ENCODE assay signal across 23 cellular contexts in the genomic region with DNA sequence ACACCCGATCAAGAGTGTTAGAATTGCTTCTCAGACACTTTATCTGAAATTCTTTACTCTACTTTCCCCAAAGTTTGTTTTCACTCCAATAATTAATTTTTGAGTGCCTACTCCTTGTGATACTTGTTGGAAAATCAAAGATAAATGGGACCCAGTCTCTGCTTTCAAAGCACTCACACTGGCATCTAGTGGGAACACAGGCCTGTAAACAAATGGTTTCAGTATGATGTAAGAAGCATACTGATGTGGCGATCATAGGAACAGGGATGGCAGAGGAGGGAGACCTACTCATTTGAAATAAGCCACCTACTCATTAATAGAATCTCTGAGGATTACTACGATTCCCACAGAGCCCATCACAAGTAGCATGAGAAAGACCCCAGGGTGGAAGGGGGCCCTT.
DNase-seq lines count a peak whose midpoint lies in the region; ATAC-seq lines count a peak whose summit lies in the region.
"Had no signal": no experiment of that assay in that cellular context is flagged by ENCODE, and none has a peak within 500 bp of the region (broad histone marks: within the 10 kb centered on the region; RNA-seq: fewer than 3 reads in every experiment).

No MANE protein-coding gene starts in this region.

- no peak overlapping the region for H3K4me3 Mint-ChIP-seq in activated T-helper 17 cell treated with anti-CD3 and anti-CD28 coated beads, Interleukin-2, amount 50 U/mL, for 72 hours
- H3K4me3 Mint-ChIP-seq: CD8-positive, alpha-beta T cell had no signal

- H3K27me3 ChIP-seq in adipocyte (replicated peaks; ENCODE audit: control insufficient read depth, insufficient read depth, low read length) (peaks cover 2% of the 10 kb centered on the region), mesenchymal stem cell (ENCODE audit: control insufficient read depth in 1 of 2, insufficient read depth in 1 of 2, low read length in 2 of 2) (no peaks in the 10 kb centered on the region), H7 (ENCODE audit: control insufficient read depth, insufficient read depth, low read length) (no peaks in the 10 kb centered on the region)
- H3K27me3 ChIP-seq: BLaER1 treated with 17β-estradiol and CSF1 and Interleukin-3, amounts not matched to agents 10 nM and 100 nM; SJCRH30 had no signal

- H2BK120ac ChIP-seq in mesenchymal stem cell (ENCODE audit: low read depth, low read length), result no peak overlapping the region

- H3K4ac ChIP-seq in mesenchymal stem cell (ENCODE audit: low read depth in 1 of 2, low read length in 2 of 2), result no peak overlapping the region

- H2AK5ac ChIP-seq in mesenchymal stem cell (ENCODE audit: low read length, severe bottlenecking), result no peak overlapping the region

- peaks cover 8% of the 10 kb centered on the region for H3K27me3 Mint-ChIP-seq in activated T-helper 17 cell treated with anti-CD3 and anti-CD28 coated beads, Interleukin-2, amount 50 U/mL, for 72 hours

- H2BK5ac ChIP-seq in mesenchymal stem cell (ENCODE audit: low read depth, low read length, poor library complexity, severe bottlenecking), result no peak overlapping the region

- H3K18ac ChIP-seq in mesenchymal stem cell (ENCODE audit: low read depth in 1 of 2, low read length in 2 of 2), result no peak overlapping the region

- peak; percentile 17 for DNase-seq in Ammon's horn (ENCODE audit: low spot score)
- peak; percentile 46 for DNase-seq in adipocyte (ENCODE audit: low read depth)
- DNase-seq in fibroblast of gingiva (ENCODE audit: low read depth), result peak; percentile 2
- DNase-seq in medulla oblongata (ENCODE audit: extremely low spot score), result peak; percentile 40
- no peak for DNase-seq in mesenchymal stem cell
- no peak for DNase-seq in H7
- no peak for DNase-seq in GM03348 (ENCODE audit: low spot score)
- DNase-seq: ACHN; CD8-positive, alpha-beta T cell; GDM1; KG1; NCI-H1092; NCI-H146; NCI-H2029 treated with DMSO at 0.1 percent for 48 hours; NCI-H226; NCI-H510A treated with DMSO at 0.1 percent for 48 hours; NCI-H774; OCI-M1; SJCRH30 had no signal

- H3K27ac Mint-ChIP-seq in activated T-helper 17 cell treated with anti-CD3 and anti-CD28 coated beads, Interleukin-2, amount 50 U/mL, for 72 hours, result no peak overlapping the region
- H3K27ac Mint-ChIP-seq: CD8-positive, alpha-beta T cell had no signal

- H4K91ac ChIP-seq in mesenchymal stem cell (ENCODE audit: low read length), result no peak overlapping the region

- H3K4me3 ChIP-seq in adipocyte (ENCODE audit: low read length), result no peak overlapping the region
- H3K4me3 ChIP-seq in mesenchymal stem cell (ENCODE audit: insufficient read depth in 1 of 2, low read depth in 1 of 2, low read length in 2 of 2), result no peak overlapping the region
- H3K4me3 ChIP-seq in H7 (ENCODE audit: insufficient read depth, low read depth, low read length), result no peak overlapping the region
- H3K4me3 ChIP-seq: BLaER1 treated with 17β-estradiol and CSF1 and Interleukin-3, amounts not matched to agents 10 nM and 100 nM; HAP-1; SJCRH30 had no signal

- H3K9me3 ChIP-seq in adipocyte (ENCODE audit: control insufficient read depth, low read length) (no peaks in the 10 kb centered on the region), mesenchymal stem cell (ENCODE audit: control insufficient read depth, low read length) (no peaks in the 10 kb centered on the region)
- H3K9me3 ChIP-seq: HAP-1 had no signal

- H3K27ac ChIP-seq in mesenchymal stem cell (ENCODE audit: low read length, poor library complexity, severe bottlenecking), result no peak overlapping the region
- H3K27ac ChIP-seq: 22Rv1; BLaER1 treated with 17β-estradiol and CSF1 and Interleukin-3, amounts not matched to agents 10 nM and 100 nM; SJCRH30 had no signal

- H3K36me3 Mint-ChIP-seq in activated T-helper 17 cell treated with anti-CD3 and anti-CD28 coated beads, Interleukin-2, amount 50 U/mL, for 72 hours (ENCODE audit: low read depth), result no peaks in the 10 kb centered on the region
- H3K36me3 Mint-ChIP-seq: CD8-positive, alpha-beta T cell had no signal

- no peak overlapping the region for H3K23ac ChIP-seq in mesenchymal stem cell (ENCODE audit: low read length in 2 of 2)

- no peak overlapping the region for H3K14ac ChIP-seq in mesenchymal stem cell (ENCODE audit: low read length in 2 of 2)

- no peak overlapping the region for H3K4me2 ChIP-seq in mesenchymal stem cell (ENCODE audit: low read length, poor library complexity, severe bottlenecking)
- H3K4me2 ChIP-seq: BLaER1 treated with 17β-estradiol and CSF1 and Interleukin-3, amounts not matched to agents 10 nM and 100 nM had no signal

- no peak overlapping the region for H2AFZ ChIP-seq in mesenchymal stem cell (ENCODE audit: low read depth, low read length)

- WGBS in mesenchymal stem cell, result 86% methylated on average over 3 of the region's 3 CpGs

- peaks cover 4% of the 10 kb centered on the region for H3K9me3 Mint-ChIP-seq in activated T-helper 17 cell treated with anti-CD3 and anti-CD28 coated beads, Interleukin-2, amount 50 U/mL, for 72 hours

- no peaks in the 10 kb centered on the region for H3K4me1 Mint-ChIP-seq in activated T-helper 17 cell treated with anti-CD3 and anti-CD28 coated beads, Interleukin-2, amount 50 U/mL, for 72 hours

- H3K79me1 ChIP-seq in mesenchymal stem cell (replicated peaks; ENCODE audit: low read length, poor library complexity, severe bottlenecking), result no peaks in the 10 kb centered on the region

- H3K4me1 ChIP-seq in adipocyte (ENCODE audit: control insufficient read depth, insufficient read depth, low read length) (no peaks in the 10 kb centered on the region), mesenchymal stem cell (ENCODE audit: control insufficient read depth, insufficient read depth, low read depth, low read length) (no peaks in the 10 kb centered on the region)
- H3K4me1 ChIP-seq: BLaER1 treated with 17β-estradiol and CSF1 and Interleukin-3, amounts not matched to agents 10 nM and 100 nM; HAP-1; SJCRH30 had no signal

- H3K36me3 ChIP-seq in adipocyte (ENCODE audit: control insufficient read depth, insufficient read depth, low read length, severe bottlenecking) (no peaks in the 10 kb centered on the region), mesenchymal stem cell (ENCODE audit: control insufficient read depth in 1 of 2, insufficient read depth in 2 of 2, low read depth in 1 of 2, low read length in 2 of 2) (no peaks in the 10 kb centered on the region), H7 (replicated peaks; ENCODE audit: control insufficient read depth, insufficient read depth, low read length) (no peaks in the 10 kb centered on the region)
- H3K36me3 ChIP-seq: HAP-1, SJCRH30 had no signal

- H3K9ac ChIP-seq in adipocyte (ENCODE audit: low read length), result no peak overlapping the region
- H3K9ac ChIP-seq in mesenchymal stem cell (ENCODE audit: low read length), result no peak overlapping the region
- H3K9ac ChIP-seq: BLaER1 treated with 17β-estradiol and CSF1 and Interleukin-3, amounts not matched to agents 10 nM and 100 nM had no signal

- H2BK12ac ChIP-seq in mesenchymal stem cell (ENCODE audit: low read length in 2 of 2), result no peak overlapping the region

- ATAC-seq in activated T-helper 17 cell treated with anti-CD3 and anti-CD28 coated beads, Interleukin-2, amount 50 U/mL, for 72 hours (replicated peaks), result no peak
- ATAC-seq: CD8-positive, alpha-beta T cell had no signal

- H2BK15ac ChIP-seq in mesenchymal stem cell (ENCODE audit: low read depth, poor library complexity, severe bottlenecking), result no peak overlapping the region

- no peak overlapping the region for H4K8ac ChIP-seq in mesenchymal stem cell (ENCODE audit: low read length)

Comparison
In these comparisons a context has a peak if more than half of its experiments do, and no peak if none do; other contexts are left out.
1. DNase-seq: peak in Ammon's horn (single experiment), adipocyte (single experiment), fibroblast of gingiva (single experiment) and medulla oblongata (single experiment); none in mesenchymal stem cell (single experiment), H7 (single experiment) and GM03348 (single experiment).